Comparison of ENCODE assay signal across 18 cellular contexts in the genomic region with DNA sequence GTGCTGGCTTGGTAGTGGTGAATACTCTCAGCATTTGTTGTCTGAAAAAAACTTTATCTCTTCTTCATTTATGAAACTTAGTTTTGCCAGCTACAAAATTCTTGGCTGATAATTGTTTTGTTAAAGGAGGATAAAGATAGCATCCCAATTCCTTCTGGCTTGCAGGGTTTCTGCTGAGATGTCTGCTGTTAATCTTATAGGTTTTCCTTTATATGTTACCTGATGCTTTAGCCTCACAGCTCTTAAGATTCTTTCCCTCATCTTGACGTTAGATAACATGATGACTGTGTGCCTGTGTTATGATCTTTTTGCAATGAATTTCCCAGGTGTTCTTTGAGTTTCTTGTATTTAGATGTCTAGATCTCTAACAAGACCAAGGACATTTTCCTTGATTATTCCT. TPM values are rescaled to one million over a fixed set of nuclear protein-coding genes. Genes with fewer than 3 reads are reported as not detected.
A peak's percentile ranks its signal among the peaks of the same experiment; 100 is the strongest.
DNase-seq lines count a peak whose midpoint lies in the region; ATAC-seq, FAIRE-seq and TF ChIP-seq lines count a peak whose summit lies in the region.
"Had no signal": no experiment of that assay in that cellular context is flagged by ENCODE, and none has a peak within 500 bp of the region (broad histone marks: within the 10 kb centered on the region; RNA-seq: fewer than 3 reads in every experiment).

No MANE protein-coding gene starts in this region.

- no peak for TF ChIP-seq RAD21 in K562 (CRISPR knock-in tag; conservative IDR thresholded peaks at IDR 0.05 in 1 of 2, IDR thresholded peaks at IDR 0.05 in 1 of 2)

- in situ Hi-C loops in ACHN (cut with HindIII; ENCODE audit: low pct_ligation_motif_present, low pct_unique_long_range_greater_than_20kb, low sequenced_read_pairs), result no loop called here
- in situ Hi-C loops in K562 (cut with MboI), result no loop called here

- no peak for TF ChIP-seq EP300 in K562 (IDR thresholded peaks at IDR 0.05; ENCODE audit: low read length)

- H3K27ac Mint-ChIP-seq in activated CD4-positive, alpha-beta T cell treated with anti-CD3 and anti-CD28 coated beads, Interleukin-2, amount 10 ng/mL, durations not matched to agents 7 days and 5 days, result peak overlapping the region; percentile 44
- no peak overlapping the region for H3K27ac Mint-ChIP-seq in activated CD4-positive, alpha-beta T cell treated with anti-CD3 and anti-CD28 coated beads, Interleukin-2, amount 10 ng/mL, durations not matched to agents 24 days and 14 days
- H3K27ac Mint-ChIP-seq: CD14-positive monocyte; CD8-positive, alpha-beta T cell; GM23338 had no signal

- H3K4me3 ChIP-seq in HEK293 (ENCODE audit: low read depth, low read length), result no peak overlapping the region
- no peak overlapping the region for H3K4me3 ChIP-seq in K562
- H3K4me3 ChIP-seq: BLaER1, GM23338 had no signal

- peaks cover 44% of the 10 kb centered on the region for H3K9me3 Mint-ChIP-seq in activated CD4-positive, alpha-beta T cell treated with anti-CD3 and anti-CD28 coated beads, Interleukin-2, amount 10 ng/mL, durations not matched to agents 7 days and 5 days
- H3K9me3 Mint-ChIP-seq in activated CD4-positive, alpha-beta T cell treated with anti-CD3 and anti-CD28 coated beads, Interleukin-2, amount 10 ng/mL, durations not matched to agents 24 days and 14 days, result peaks cover 31% of the 10 kb centered on the region

- 0% methylated on average over 1 of the region's 1 CpG for WGBS in K562 (ENCODE audit: insufficient coverage, low coverage, missing lambda C conversion rate)

- peaks cover 38% of the 10 kb centered on the region for H3K27me3 Mint-ChIP-seq in activated CD4-positive, alpha-beta T cell treated with anti-CD3 and anti-CD28 coated beads, Interleukin-2, amount 10 ng/mL, durations not matched to agents 7 days and 5 days
- peaks cover 23% of the 10 kb centered on the region for H3K27me3 Mint-ChIP-seq in activated CD4-positive, alpha-beta T cell treated with anti-CD3 and anti-CD28 coated beads, Interleukin-2, amount 10 ng/mL, durations not matched to agents 24 days and 14 days

- TF ChIP-seq POLR2A in K562 (conservative IDR thresholded peaks at IDR 0.05), result no peak

- no TSS peak for BruUV-seq in K562 (replicated peaks; lab: Mats Ljungman, UMichigan)

- TF ChIP-seq CTCF in HEK293 (tag by site-specific recombination; IDR thresholded peaks at IDR 0.05), result no peak
- no peak for TF ChIP-seq CTCF in K562 (IDR thresholded peaks at IDR 0.05 in 2 of 3, conservative IDR thresholded peaks at IDR 0.05 in 1 of 3; ENCODE audit: insufficient read depth in 2 of 3, low read depth in 1 of 3, low read length in 3 of 3)

- no peak overlapping the region for H3K4me2 ChIP-seq in K562 (ENCODE audit: insufficient read depth, low read length)
- H3K4me2 ChIP-seq: BLaER1, GM23338, KMS-11 had no signal

- CTCF ChIA-PET in activated CD4-positive, alpha-beta T cell treated with anti-CD3 and anti-CD28 coated beads, Interleukin-2, amount 10 ng/mL, durations not matched to agents 7 days and 5 days (lab: Charles Lee), result interaction anchor here (2.0 kb wide), 1 partner anchor 11 kb away, joined by 10 read pairs; a partner anchor contains a TSS
- CTCF ChIA-PET in HEK293 (lab: Yijun Ruan, JAX) (interaction anchor here (2.2 kb wide), 1 partner anchor 9 kb away, joined by 11 read pairs; a partner anchor contains a TSS), K562 (lab: Yijun Ruan, JAX; ENCODE audit: low intra/inter-chr PET ratio) (no interaction called here)

- POLR2A ChIA-PET in activated CD4-positive, alpha-beta T cell treated with anti-CD3 and anti-CD28 coated beads, Interleukin-2, amount 10 ng/mL, durations not matched to agents 7 days and 5 days (lab: Charles Lee), result no interaction called here
- POLR2A ChIA-PET in HEK293 (lab: Yijun Ruan, JAX) (interaction anchor here (1.0 kb wide), 1 partner anchor 10 kb away, joined by 3 read pairs; a partner anchor contains a TSS), K562 (lab: Yijun Ruan, JAX) (interaction anchor here (0.9 kb wide), 1 partner anchor 284 kb away, joined by 4 read pairs; no protein-coding TSS in a partner anchor)

- DNase-seq in activated CD4-positive, alpha-beta T cell treated with anti-CD3 and anti-CD28 coated beads, Interleukin-2, amount 10 ng/mL, durations not matched to agents 7 days and 5 days, result no peak
- no peak for DNase-seq in activated CD4-positive, alpha-beta T cell treated with anti-CD3 and anti-CD28 coated beads, Interleukin-2, amount 10 ng/mL, durations not matched to agents 24 days and 14 days
- peak; percentile 32 for DNase-seq in ACHN
- DNase-seq in K562 (ENCODE audit: extremely low read depth in 1 of 4, low spot score in 3 of 4), result no peak
- DNase-seq in AG20443 (ENCODE audit: low spot score), result no peak
- DNase-seq in activated gamma-delta T cell treated with Interleukin-2 at 50 U/mL for 16 hours, result no peak
- DNase-seq: Calu3; CD8-positive, alpha-beta T cell; HCEC 1CT had no signal

- no peaks in the 10 kb centered on the region for H3K9me1 ChIP-seq in K562 (ENCODE audit: control insufficient read depth, insufficient read depth, low read length)

- no peaks in the 10 kb centered on the region for H3K27me3 ChIP-seq in K562 (ENCODE audit: control insufficient read depth in 2 of 2, insufficient read depth in 2 of 2, low read length in 2 of 2)
- H3K27me3 ChIP-seq: BLaER1 had no signal

- no peak overlapping the region for H3K27ac ChIP-seq in HEK293 (ENCODE audit: extremely low read depth, low read depth, low read length)
- H3K27ac ChIP-seq in K562 (ENCODE audit: extremely low read depth, low read depth, low read length), result no peak overlapping the region
- H3K27ac ChIP-seq: BLaER1, KMS-11 had no signal

- H3K36me3 Mint-ChIP-seq in activated CD4-positive, alpha-beta T cell treated with anti-CD3 and anti-CD28 coated beads, Interleukin-2, amount 10 ng/mL, durations not matched to agents 7 days and 5 days (ENCODE audit: low read depth), result peaks cover 31% of the 10 kb centered on the region
- peaks cover 21% of the 10 kb centered on the region for H3K36me3 Mint-ChIP-seq in activated CD4-positive, alpha-beta T cell treated with anti-CD3 and anti-CD28 coated beads, Interleukin-2, amount 10 ng/mL, durations not matched to agents 24 days and 14 days (ENCODE audit: low read depth)
- H3K36me3 Mint-ChIP-seq: CD14-positive monocyte had no signal

- FAIRE-seq in K562 (lab: Jason Lieb, UNC), result peak; percentile 32
- FAIRE-seq: G401.6, GM12891, GM19239, H54 had no signal

- H3K4me3 Mint-ChIP-seq in activated CD4-positive, alpha-beta T cell treated with anti-CD3 and anti-CD28 coated beads, Interleukin-2, amount 10 ng/mL, durations not matched to agents 7 days and 5 days, result no peak overlapping the region
- no peak overlapping the region for H3K4me3 Mint-ChIP-seq in activated CD4-positive, alpha-beta T cell treated with anti-CD3 and anti-CD28 coated beads, Interleukin-2, amount 10 ng/mL, durations not matched to agents 24 days and 14 days
- H3K4me3 Mint-ChIP-seq: CD14-positive monocyte; CD8-positive, alpha-beta T cell; GM23338 had no signal

- no peak overlapping the region for H3K9ac ChIP-seq in K562 (ENCODE audit: insufficient read depth in 1 of 2, low read depth in 2 of 2, low read length in 2 of 2)
- H3K9ac ChIP-seq: BLaER1, KMS-11 had no signal

- H2AFZ ChIP-seq in K562 (ENCODE audit: low read depth, low read length), result no peak overlapping the region
- H2AFZ ChIP-seq: GM23338 had no signal

- H4K20me1 ChIP-seq in K562 (replicated peaks; ENCODE audit: control insufficient read depth, insufficient read depth, low read length), result no peaks in the 10 kb centered on the region
- H4K20me1 ChIP-seq: BLaER1 had no signal

- ATAC-seq in K562, result no peak
- ATAC-seq: CD8-positive, alpha-beta T cell; GM23338 had no signal

- H3K36me3 ChIP-seq in HEK293 (ENCODE audit: control insufficient read depth in 2 of 2, insufficient read depth in 1 of 2, low read length in 2 of 2), result no peaks in the 10 kb centered on the region
- H3K36me3 ChIP-seq in K562 (ENCODE audit: control insufficient read depth, insufficient read depth, low read length), result no peaks in the 10 kb centered on the region
- H3K36me3 ChIP-seq: BLaER1 had no signal

- peaks cover 25% of the 10 kb centered on the region for H3K4me1 Mint-ChIP-seq in activated CD4-positive, alpha-beta T cell treated with anti-CD3 and anti-CD28 coated beads, Interleukin-2, amount 10 ng/mL, durations not matched to agents 7 days and 5 days
- H3K4me1 Mint-ChIP-seq in activated CD4-positive, alpha-beta T cell treated with anti-CD3 and anti-CD28 coated beads, Interleukin-2, amount 10 ng/mL, durations not matched to agents 24 days and 14 days, result peaks cover 15% of the 10 kb centered on the region
- H3K4me1 Mint-ChIP-seq: CD14-positive monocyte, GM23338 had no signal

- H3K79me2 ChIP-seq in K562 (ENCODE audit: control insufficient read depth, insufficient read depth, low read length), result no peaks in the 10 kb centered on the region

- intact Hi-C loops in activated CD4-positive, alpha-beta T cell treated with anti-CD3 and anti-CD28 coated beads, Interleukin-2, amount 10 ng/mL, durations not matched to agents 24 days and 14 days (cut with micrococcal nuclease), result no loop called here
- intact Hi-C loops in K562 (cut with micrococcal nuclease), result no loop called here

- H3K9me3 ChIP-seq in HEK293 (ENCODE audit: control insufficient read depth, insufficient read depth, low read depth, low read length) (no peaks in the 10 kb centered on the region), K562 (replicated peaks; ENCODE audit: control insufficient read depth, insufficient read depth, low read depth, low read length) (0 out of 2 replicates have a peak, but pooled peaks cover 3% of the 10 kb centered on the region)

- H3K4me1 ChIP-seq in HEK293 (ENCODE audit: control insufficient read depth, insufficient read depth, low read length), result no peaks in the 10 kb centered on the region
- H3K4me1 ChIP-seq in K562 (replicated peaks in 1 of 2; ENCODE audit: control insufficient read depth in 2 of 2, insufficient read depth in 2 of 2, low read length in 2 of 2), result no peaks in the 10 kb centered on the region
- H3K4me1 ChIP-seq: BLaER1 had no signal

RNA-seq across cellular contexts. Expression of a gene that starts 9.9 kb away (rescaled TPM):
- 10 to 100 TPM; 69.1 to 72.6 TPM for total RNA-seq in activated CD4-positive, alpha-beta T cell treated with anti-CD3 and anti-CD28 coated beads, Interleukin-2, amount 10 ng/mL, durations not matched to agents 7 days and 5 days
- 73.0 and 74.2 TPM in 2 replicates for total RNA-seq in activated CD4-positive, alpha-beta T cell treated with anti-CD3 and anti-CD28 coated beads, Interleukin-2, amount 10 ng/mL, durations not matched to agents 24 days and 14 days
- total RNA-seq in K562 (2011; cell fraction: chromatin; rRNA removed; ENCODE audit: low replicate concordance), result 17.1 and 29.5 TPM in 2 replicates
- 17.8 and 19.7 TPM in 2 replicates for total RNA-seq in K562 (2011; cell fraction: nucleolus; rRNA removed)
- total RNA-seq in K562 (2011; cell fraction: nucleoplasm; rRNA removed), result 27.8 and 29.4 TPM in 2 replicates
- total RNA-seq in K562 (2014; rRNA removed) (70.3 and 81.1 TPM in 2 replicates), K562 (2014; rRNA removed; fragmentation: Illumina TruSeq; extraction: Trizol) (205 and 227 TPM in 2 replicates), K562 (2015; rRNA removed; fragmentation: Illumina TruSeq; extraction: Trizol) (122 and 132 TPM in 2 replicates), K562 (2021) (106 and 109 TPM in 2 replicates)
- polyA plus RNA-seq in K562 (2011; rRNA removed) (170 and 187 TPM in 2 replicates), K562 (2014; fragmentation: Illumina TruSeq; extraction: Trizol) (149 and 204 TPM in 2 replicates), K562 (2014; fragmentation: Nextera tagmentation; extraction: Ambion mirVana) (100 to 1,000 TPM; 395 to 442 TPM), K562 (2014; rRNA removed) (109 and 123 TPM in 2 replicates)
- 15.4 and 35.1 TPM in 2 replicates for polyA plus RNA-seq in K562 (2011; cell fraction: cytosol; rRNA removed)
- polyA plus RNA-seq in K562 (2011; cell fraction: nucleus; rRNA removed), result 21.0 and 54.5 TPM in 2 replicates
- polyA plus RNA-seq in K562 (2012), result 140 and 201 TPM in 2 replicates
- polyA minus RNA-seq in K562 (2011; rRNA and poly(A)+ RNA removed), result 64.9 and 102 TPM in 2 replicates
- polyA minus RNA-seq in K562 (2011; cell fraction: cytosol; rRNA and poly(A)+ RNA removed), result 15.6 and 19.8 TPM in 2 replicates
- polyA minus RNA-seq in K562 (2011; cell fraction: nucleus; rRNA and poly(A)+ RNA removed), result 7.7 and 18.4 TPM in 2 replicates

RNA-seq across cellular contexts. Expression of a gene that starts 49.2 kb away (rescaled TPM):
- total RNA-seq in activated CD4-positive, alpha-beta T cell treated with anti-CD3 and anti-CD28 coated beads, Interleukin-2, amount 10 ng/mL, durations not matched to agents 7 days and 5 days, result under 1 TPM; 0.22 to 0.25 TPM
- 0.52 and 0.68 TPM in 2 replicates for total RNA-seq in activated CD4-positive, alpha-beta T cell treated with anti-CD3 and anti-CD28 coated beads, Interleukin-2, amount 10 ng/mL, durations not matched to agents 24 days and 14 days
- total RNA-seq in K562 (2011; cell fraction: chromatin; rRNA removed; ENCODE audit: low replicate concordance), result not detected in 2 replicates
- not detected in 2 replicates for total RNA-seq in K562 (2011; cell fraction: nucleolus; rRNA removed)
- total RNA-seq in K562 (2011; cell fraction: nucleoplasm; rRNA removed), result not detected in 2 replicates
- not detected in 2 replicates for total RNA-seq in K562 (2014; rRNA removed)
- under 0.01 TPM in 1 of 2 replicates, not detected in the other for total RNA-seq in K562 (2014; rRNA removed; fragmentation: Illumina TruSeq; extraction: Trizol)
- 0.04 TPM in 1 of 2 replicates, not detected in the other for total RNA-seq in K562 (2015; rRNA removed; fragmentation: Illumina TruSeq; extraction: Trizol)
- 0.02 TPM in 1 of 2 replicates, not detected in the other for total RNA-seq in K562 (2021)
- polyA plus RNA-seq in K562 (2011; rRNA removed), result 0.01 and 0.03 TPM in 2 replicates
- 0.01 TPM in 2 replicates for polyA plus RNA-seq in K562 (2011; cell fraction: cytosol; rRNA removed)
- 0.01 and 0.04 TPM in 2 replicates for polyA plus RNA-seq in K562 (2011; cell fraction: nucleus; rRNA removed)
- 0.01 and 0.06 TPM in 2 replicates for polyA plus RNA-seq in K562 (2012)
- 0.03 TPM in 1 of 2 replicates, not detected in the other for polyA plus RNA-seq in K562 (2014; fragmentation: Illumina TruSeq; extraction: Trizol)
- polyA plus RNA-seq in K562 (2014; fragmentation: Nextera tagmentation; extraction: Ambion mirVana), result not detected
- polyA plus RNA-seq in K562 (2014; rRNA removed), result 0.01 and 0.03 TPM in 2 replicates
- polyA minus RNA-seq in K562 (2011; rRNA and poly(A)+ RNA removed), result 0.04 and 0.06 TPM in 2 replicates
- polyA minus RNA-seq in K562 (2011; cell fraction: cytosol; rRNA and poly(A)+ RNA removed), result not detected in 2 replicates
- polyA minus RNA-seq in K562 (2011; cell fraction: nucleus; rRNA and poly(A)+ RNA removed), result under 0.01 and 0.11 TPM in 2 replicates
- polyA plus RNA-seq: CD14-positive monocyte had no signal
